In the genomic region with DNA sequence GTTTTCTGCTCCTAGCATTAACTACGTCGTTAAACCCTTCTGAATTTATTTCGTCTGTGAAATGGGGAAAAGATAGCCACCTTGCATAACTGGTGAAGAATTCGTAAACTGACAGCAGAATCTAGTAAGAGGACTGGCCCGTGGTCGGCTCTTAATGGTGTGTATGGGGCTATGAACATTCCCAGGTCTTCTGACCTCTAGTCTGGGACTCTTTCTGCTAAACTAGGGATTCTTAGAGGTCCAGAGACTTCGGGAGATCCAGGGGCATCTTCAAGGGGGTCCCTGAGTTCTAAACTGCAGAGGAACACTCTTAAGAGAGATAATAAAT, we compare ENCODE assay signal across 7 cellular contexts.
DNase-seq lines count a peak whose midpoint lies in the region; ATAC-seq and TF ChIP-seq lines count a peak whose summit lies in the region.

No MANE protein-coding gene starts in this region.

- no peak for TF ChIP-seq CTCF in HL-60 (IDR thresholded peaks at IDR 0.05; ENCODE audit: insufficient read depth, low read length)

- H3K9me3 Mint-ChIP-seq in activated T-helper 2 cell treated with anti-CD3 and anti-CD28 coated beads, Interferon-gamma antibody, Interleukin-2, Interleukin-4, amounts not matched to agents 10 μg/mL and 5 μg/mL and 100 μg/mL, durations not matched to agents 14 hours and 24 hours and 36 hours, result no peaks in the 10 kb centered on the region
- H3K9me3 Mint-ChIP-seq in stimulated activated naive B cell treated with anti-CD40 and anti-IgM and Interleukin-4, amounts not matched to agents 10 μg/mL and 1 μg/mL and 100 μg/mL, for 72 hours, result peaks cover 5 to 7% of the 10 kb centered on the region in 2 donors

- H3K4me1 ChIP-seq in iPS-15b (ENCODE audit: control insufficient read depth, insufficient read depth, low read length), result peaks cover 9% of the 10 kb centered on the region

- no peak overlapping the region for H3K27ac ChIP-seq in HL-60 (replicated peaks)

- peaks cover 19% of the 10 kb centered on the region for H3K4me1 Mint-ChIP-seq in activated T-helper 2 cell treated with anti-CD3 and anti-CD28 coated beads, Interferon-gamma antibody, Interleukin-2, Interleukin-4, amounts not matched to agents 10 μg/mL and 5 μg/mL and 100 μg/mL, durations not matched to agents 14 hours and 24 hours and 36 hours (ENCODE audit: low read depth)
- peaks cover 15 to 33% of the 10 kb centered on the region in 2 donors for H3K4me1 Mint-ChIP-seq in stimulated activated naive B cell treated with anti-CD40 and anti-IgM and Interleukin-4, amounts not matched to agents 10 μg/mL and 1 μg/mL and 100 μg/mL, for 72 hours

- no peaks in the 10 kb centered on the region for H3K36me3 Mint-ChIP-seq in activated T-helper 2 cell treated with anti-CD3 and anti-CD28 coated beads, Interferon-gamma antibody, Interleukin-2, Interleukin-4, amounts not matched to agents 10 μg/mL and 5 μg/mL and 100 μg/mL, durations not matched to agents 14 hours and 24 hours and 36 hours (ENCODE audit: low read depth)
- no peaks in the 10 kb centered on the region for H3K36me3 Mint-ChIP-seq in stimulated activated naive B cell treated with anti-CD40 and anti-IgM and Interleukin-4, amounts not matched to agents 10 μg/mL and 1 μg/mL and 100 μg/mL, for 72 hours

- H3K27ac Mint-ChIP-seq in activated T-helper 2 cell treated with anti-CD3 and anti-CD28 coated beads, Interferon-gamma antibody, Interleukin-2, Interleukin-4, amounts not matched to agents 10 μg/mL and 5 μg/mL and 100 μg/mL, durations not matched to agents 14 hours and 24 hours and 36 hours, result no peak overlapping the region
- peak overlapping the region; percentile 86 for H3K27ac Mint-ChIP-seq in stimulated activated naive B cell treated with anti-CD40 and anti-IgM and Interleukin-4, amounts not matched to agents 10 μg/mL and 1 μg/mL and 100 μg/mL, for 72 hours

- no peaks in the 10 kb centered on the region for H3K36me3 ChIP-seq in iPS-15b (ENCODE audit: control insufficient read depth, insufficient read depth, low read length)

- peak overlapping the region; percentile 87 for H3K9ac ChIP-seq in iPS-15b (ENCODE audit: low read depth, low read length)

- H3K27me3 Mint-ChIP-seq in activated T-helper 2 cell treated with anti-CD3 and anti-CD28 coated beads, Interferon-gamma antibody, Interleukin-2, Interleukin-4, amounts not matched to agents 10 μg/mL and 5 μg/mL and 100 μg/mL, durations not matched to agents 14 hours and 24 hours and 36 hours (ENCODE audit: low read depth), result peaks cover 50% of the 10 kb centered on the region
- no peaks in the 10 kb centered on the region for H3K27me3 Mint-ChIP-seq in stimulated activated naive B cell treated with anti-CD40 and anti-IgM and Interleukin-4, amounts not matched to agents 10 μg/mL and 1 μg/mL and 100 μg/mL, for 72 hours

- DNase-seq in HL-60 (ENCODE audit: low read depth in 1 of 2, low spot score in 1 of 2) (no peak), UCSD-AML1 (lab: John Stamatoyannopoulos, UW; ENCODE audit: unreplicated experiment) (no peak), NCI-H1105 (lab: John Stamatoyannopoulos, UW) (no peak)
- DNase-seq in activated T-helper 2 cell treated with anti-CD3 and anti-CD28 coated beads, Interferon-gamma antibody, Interleukin-2, Interleukin-4, amounts not matched to agents 10 μg/mL and 5 μg/mL and 100 μg/mL, durations not matched to agents 14 hours and 24 hours and 36 hours (ENCODE audit: low spot score), result no peak
- DNase-seq in stimulated activated naive B cell treated with anti-CD40 and anti-IgM and Interleukin-4, amounts not matched to agents 10 μg/mL and 1 μg/mL and 100 μg/mL, for 72 hours, result no peak
- DNase-seq in stimulated activated naive CD4-positive, alpha-beta T cell treated with Interleukin-2 at 50 U/mL for 16 hours (lab: John Stamatoyannopoulos, UW), result no peak

- H3K27me3 ChIP-seq in HL-60 (ENCODE audit: insufficient read depth, poor library complexity, severe bottlenecking) (no peaks in the 10 kb centered on the region), iPS-15b (ENCODE audit: control insufficient read depth, insufficient read depth, low read length) (peaks cover 7% of the 10 kb centered on the region)

- no peak for ATAC-seq in stimulated activated naive B cell treated with anti-CD40 and anti-IgM and Interleukin-4, amounts not matched to agents 10 μg/mL and 1 μg/mL and 100 μg/mL, for 72 hours (replicated peaks)

- H3K4me3 ChIP-seq in HL-60 (replicated peaks; ENCODE audit: insufficient read depth, low read length), result peak overlapping the region; percentile 42
- peak overlapping the region; percentile 80 for H3K4me3 ChIP-seq in iPS-15b (ENCODE audit: low read depth, low read length)

- H3K9me3 ChIP-seq in iPS-15b (ENCODE audit: control insufficient read depth, insufficient read depth, low read length), result no peaks in the 10 kb centered on the region

- intact Hi-C loops in activated T-helper 2 cell treated with anti-CD3 and anti-CD28 coated beads, Interferon-gamma antibody, Interleukin-2, Interleukin-4, amounts not matched to agents 10 μg/mL and 5 μg/mL and 100 μg/mL, durations not matched to agents 14 hours and 24 hours and 36 hours (cut with micrococcal nuclease), result loop anchor here (5.0 kb wide), 3 partner anchors 295 to 775 kb away; a partner anchor contains a TSS

- H3K4me3 Mint-ChIP-seq in activated T-helper 2 cell treated with anti-CD3 and anti-CD28 coated beads, Interferon-gamma antibody, Interleukin-2, Interleukin-4, amounts not matched to agents 10 μg/mL and 5 μg/mL and 100 μg/mL, durations not matched to agents 14 hours and 24 hours and 36 hours (ENCODE audit: low read depth), result peak overlapping the region; percentile 84
- peak overlapping the region; percentile 87 to 91 for H3K4me3 Mint-ChIP-seq in stimulated activated naive B cell treated with anti-CD40 and anti-IgM and Interleukin-4, amounts not matched to agents 10 μg/mL and 1 μg/mL and 100 μg/mL, for 72 hours
